In the genomic region with DNA sequence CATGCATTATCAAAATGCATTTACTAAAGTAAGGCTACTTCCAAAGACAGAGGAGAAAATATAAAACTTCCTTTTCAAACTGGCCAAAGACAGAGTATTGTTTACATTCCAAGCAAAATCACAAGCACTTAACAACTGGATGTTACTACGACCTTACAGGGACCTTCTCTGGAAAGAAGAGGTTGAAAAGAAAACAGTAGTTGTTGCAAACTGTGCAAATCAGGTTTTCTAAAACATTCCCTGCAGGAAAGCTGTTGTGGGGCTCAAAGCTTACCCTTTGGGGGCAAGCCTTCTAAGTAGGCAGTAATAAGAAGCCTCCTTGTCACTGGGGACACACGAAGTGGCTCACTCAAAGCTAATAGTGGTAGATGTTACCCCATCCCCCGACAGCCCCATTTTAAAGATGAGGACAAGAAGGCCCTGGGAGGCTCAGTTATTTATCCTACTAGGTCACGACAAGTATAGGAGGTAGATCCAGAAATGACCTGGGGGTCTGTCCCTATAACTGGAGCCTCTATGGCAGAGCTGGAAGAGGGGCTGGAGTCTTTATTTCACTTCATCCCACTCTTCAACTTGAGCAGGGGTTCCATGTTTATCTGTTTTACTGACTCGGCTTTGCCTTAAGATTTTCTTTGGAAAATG, we compare ENCODE assay signal across 18 cellular contexts. TPM values are rescaled to one million over a fixed set of nuclear protein-coding genes. Genes with fewer than 3 reads are reported as not detected.
DNase-seq lines count a peak whose midpoint lies in the region; ATAC-seq and TF ChIP-seq lines count a peak whose summit lies in the region.
"Had no signal": no experiment of that assay in that cellular context is flagged by ENCODE, and none has a peak within 500 bp of the region (broad histone marks: within the 10 kb centered on the region; RNA-seq: fewer than 3 reads in every experiment).

No MANE protein-coding gene starts in this region.

- H3K4me1 ChIP-seq in adrenal gland (replicated peaks in 1 of 2): peaks cover 15 to 18% of the 10 kb centered on the region in 2 donors
- H3K4me1 ChIP-seq: BE2C had no signal

- H3K36me3 ChIP-seq in adrenal gland (replicated peaks in 1 of 2): no peaks in the 10 kb centered on the region
- H3K36me3 ChIP-seq: BE2C, left ventricle myocardium inferior had no signal

- TF ChIP-seq CTCF in adrenal gland (IDR thresholded peaks at IDR 0.05) (no peak), fibroblast of villous mesenchyme (IDR thresholded peaks at IDR 0.05; ENCODE audit: insufficient read depth, low read depth, low read length) (no peak), osteocyte (IDR thresholded peaks at IDR 0.05) (no peak), GM13976 (IDR thresholded peaks at IDR 0.05; ENCODE audit: borderline replicate concordance, control extremely low read depth, extremely low read depth, insufficient read depth, missing control alignments) (no peak)

- WGBS in adrenal gland, 4 donors: 75 to 80% (median 79%) methylated on average over 5 of the region's 5 CpGs

- peak overlapping the region in 4 of 5 donors; percentile 0 to 75 (median 48) for H3K27ac ChIP-seq in adrenal gland
- H3K27ac ChIP-seq: left ventricle myocardium inferior had no signal

- no peaks in the 10 kb centered on the region for H3K9me3 ChIP-seq in adrenal gland (replicated peaks in 1 of 3)
- H3K9me3 ChIP-seq: BE2C, left ventricle myocardium inferior had no signal

- H3K4me3 ChIP-seq in adrenal gland (no peak overlapping the region), fibroblast of villous mesenchyme (ENCODE audit: low read depth, low read length) (peak overlapping the region; percentile 4)
- H3K4me3 ChIP-seq: left ventricle myocardium inferior had no signal

- in situ Hi-C loops in GM13976 (cut with MboI; ENCODE audit: low sequenced_read_pairs, unreplicated experiment): no loop called here

- TF ChIP-seq POLR2A in adrenal gland (IDR thresholded peaks at IDR 0.05): no peak

- H3K27me3 Mint-ChIP-seq in osteocyte (ENCODE audit: unreplicated experiment): no peaks in the 10 kb centered on the region
- H3K27me3 Mint-ChIP-seq: activated naive CD8-positive, alpha-beta T cell treated with anti-CD3 and anti-CD28 coated beads for 36 hours had no signal

- peaks cover 7% of the 10 kb centered on the region for H3K36me3 Mint-ChIP-seq in osteocyte (ENCODE audit: unreplicated experiment)

- no peak for ATAC-seq in HG02973 (IDR thresholded peaks at IDR 0.05; ENCODE audit: unreplicated experiment)
- ATAC-seq in HG03457 (IDR thresholded peaks at IDR 0.05; ENCODE audit: unreplicated experiment): no peak

- H3K4me3 Mint-ChIP-seq in osteocyte (ENCODE audit: unreplicated experiment): no peak overlapping the region
- H3K4me3 Mint-ChIP-seq: activated naive CD8-positive, alpha-beta T cell treated with anti-CD3 and anti-CD28 coated beads for 36 hours; nephron progenitor cell; T-helper 2 cell treated with Interferon-gamma antibody and Interleukin-4, amounts not matched to agents 5 μg/mL and 100 μg/mL, for 36 hours had no signal

- DNase-seq in EL: peak; percentile 27
- no peak for DNase-seq in adrenal gland
- peak; percentile 82 for DNase-seq in fibroblast of villous mesenchyme (ENCODE audit: low read depth)
- DNase-seq in osteocyte (ENCODE audit: extremely low spot score, unreplicated experiment): no peak
- DNase-seq in GM13976 (ENCODE audit: low spot score): no peak
- DNase-seq in HUDEP-2 (lab: John Stamatoyannopoulos, UW; ENCODE audit: unreplicated experiment in 76 of 76): no peak
- DNase-seq: activated CD4-positive, alpha-beta T cell treated with anti-CD3 and anti-CD28 coated beads for 4 hours; activated naive CD8-positive, alpha-beta T cell treated with anti-CD3 and anti-CD28 coated beads for 36 hours; activated T-cell treated with anti-CD3 and anti-CD28 coated beads, Interleukin-2, amount 50 U/mL, for 1 hour; BE2C; central memory CD4-positive, alpha-beta T cell; left ventricle myocardium inferior; NCI-H82; nephron progenitor cell; stimulated activated CD4-positive, alpha-beta T cell treated with anti-CD3 and anti-CD28 coated beads, Interleukin-2, amount 100 ng/mL, for 48 hours had no signal

- no peaks in the 10 kb centered on the region for H3K27me3 ChIP-seq in adrenal gland
- H3K27me3 ChIP-seq: BE2C had no signal

- peaks cover 4% of the 10 kb centered on the region for H3K9me3 Mint-ChIP-seq in osteocyte (ENCODE audit: unreplicated experiment)
- H3K9me3 Mint-ChIP-seq: activated naive CD8-positive, alpha-beta T cell treated with anti-CD3 and anti-CD28 coated beads for 36 hours had no signal

- peak overlapping the region; percentile 63 for H3K27ac Mint-ChIP-seq in osteocyte (ENCODE audit: unreplicated experiment)
- H3K27ac Mint-ChIP-seq: activated naive CD8-positive, alpha-beta T cell treated with anti-CD3 and anti-CD28 coated beads for 36 hours; nephron progenitor cell; T-helper 2 cell treated with Interferon-gamma antibody and Interleukin-4, amounts not matched to agents 5 μg/mL and 100 μg/mL, for 36 hours had no signal

- intact Hi-C loops in adrenal gland (cut with DNase I): loop anchor here in 1 of 2 donors (5.0 kb wide), 1 partner anchor 68 kb away; no protein-coding TSS in a partner anchor

- H3K4me1 Mint-ChIP-seq in osteocyte (ENCODE audit: unreplicated experiment): peaks cover 40% of the 10 kb centered on the region

RNA-seq across cellular contexts. Expression of a gene that starts 46.6 kb away (rescaled TPM):
- 10 to 100 TPM in 4 of 8 donors, 1 to 10 TPM in 4; 3.6 to 24.6 (median 10.6) TPM for total RNA-seq in adrenal gland
- polyA plus RNA-seq in adrenal gland: 1 to 10 TPM; 4.9 to 9.6 (median 7.4) TPM
- total RNA-seq in fibroblast of villous mesenchyme: 11.3 and 17.3 TPM in 2 replicates
- total RNA-seq in osteocyte: 12.6 and 14.2 TPM in 2 replicates

Comparison
In these comparisons a context has a peak if more than half of its experiments do, and no peak if none do; other contexts are left out.
1. DNase-seq: peak in EL (single experiment) and fibroblast of villous mesenchyme (single experiment); none in adrenal gland (0 of 7), osteocyte (single experiment), GM13976 (single experiment) and HUDEP-2 (0 of 76).